ENCODE assay signal across 16 cellular contexts in genomic region chr7:139889186-139889871, GRCh38.
DNase-seq lines count a peak whose midpoint lies in the region; ATAC-seq, FAIRE-seq and TF ChIP-seq lines count a peak whose summit lies in the region.
"Had no signal": no experiment of that assay in that cellular context is flagged by ENCODE, and none has a peak within 500 bp of the region (broad histone marks: within the 10 kb centered on the region; RNA-seq: fewer than 3 reads in every experiment).

No MANE protein-coding gene starts in this region.

- WGBS in SK-N-SH (ENCODE audit: low lambda C conversion rate) = 62% methylated on average over 5 of the region's 5 CpGs

- peaks cover 27% of the 10 kb centered on the region for H3K4me1 Mint-ChIP-seq in stimulated activated effector memory CD8-positive, alpha-beta T cell treated with anti-CD3 and anti-CD28 coated beads, Interleukin-12 subunit alpha, Interleukin-12 subunit beta, amount 100 ng/mL, for 72 hours

- TF ChIP-seq EP300 in SK-N-SH (IDR thresholded peaks at IDR 0.05; ENCODE audit: borderline replicate concordance in 1 of 2, low read depth in 1 of 2, low read length in 1 of 2) = no peak

- no peaks in the 10 kb centered on the region for H3K9me3 Mint-ChIP-seq in stimulated activated effector memory CD8-positive, alpha-beta T cell treated with anti-CD3 and anti-CD28 coated beads, Interleukin-12 subunit alpha, Interleukin-12 subunit beta, amount 100 ng/mL, for 72 hours
- H3K9me3 Mint-ChIP-seq: activated T-cell treated with anti-CD3 and anti-CD28 coated beads, Interleukin-2, amount 50 U/mL, for 24 hours; T-helper 1 cell treated with Interleukin-12 subunit alpha and Interleukin-12 subunit beta and Interleukin-4 antibody, amounts not matched to agents 30 μg/mL and 1 μg/mL, for 36 hours had no signal

- H3K36me3 ChIP-seq in SK-N-SH (replicated peaks in 1 of 2; ENCODE audit: control insufficient read depth in 1 of 2, insufficient read depth in 2 of 2, low read length in 1 of 2) (no peaks in the 10 kb centered on the region), MM.1S (replicated peaks; ENCODE audit: insufficient read depth, low read length) (no peaks in the 10 kb centered on the region), bronchial epithelial cell (ENCODE audit: control insufficient read depth, insufficient read depth, low read length) (no peaks in the 10 kb centered on the region), A673 (ENCODE audit: insufficient read depth, low read length, poor library complexity, severe bottlenecking) (no peaks in the 10 kb centered on the region)
- H3K36me3 ChIP-seq: tibial artery had no signal

- no peak for DNase-seq in SK-N-SH
- no peak for DNase-seq in MM.1S
- DNase-seq in bronchial epithelial cell (ENCODE audit: low read depth) = peak; percentile 85
- DNase-seq in stimulated activated effector memory CD8-positive, alpha-beta T cell treated with anti-CD3 and anti-CD28 coated beads, Interleukin-12 subunit alpha, Interleukin-12 subunit beta, amount 100 ng/mL, for 72 hours (ENCODE audit: low spot score in 2 of 2) = no peak
- no peak for DNase-seq in NCI-H510A treated with DMSO at 0.1 percent for 48 hours (lab: John Stamatoyannopoulos, UW)
- DNase-seq in A673 (ENCODE audit: low spot score) = no peak
- DNase-seq: activated T-cell treated with anti-CD3 and anti-CD28 coated beads, Interleukin-2, amount 50 U/mL, for 24 hours; COR-L47; NCI-H187; tibial artery had no signal

- H3K27me3 ChIP-seq in SK-N-SH (ENCODE audit: insufficient read depth) (peaks cover 5% of the 10 kb centered on the region; the same call in 1 of the 2 replicates), MM.1S (replicated peaks; ENCODE audit: insufficient read depth, low read length) (no peaks in the 10 kb centered on the region), bronchial epithelial cell (ENCODE audit: control insufficient read depth, insufficient read depth, low read length) (no peaks in the 10 kb centered on the region), A673 (replicated peaks; ENCODE audit: insufficient read depth, low read depth, low read length, poor library complexity) (no peaks in the 10 kb centered on the region)
- H3K27me3 ChIP-seq: tibial artery had no signal

- H2AFZ ChIP-seq in SK-N-SH (ENCODE audit: low read depth) = no peak overlapping the region
- H2AFZ ChIP-seq in MM.1S (ENCODE audit: low read length) = no peak overlapping the region

- peak overlapping the region; percentile 24 for H3K27ac Mint-ChIP-seq in stimulated activated effector memory CD8-positive, alpha-beta T cell treated with anti-CD3 and anti-CD28 coated beads, Interleukin-12 subunit alpha, Interleukin-12 subunit beta, amount 100 ng/mL, for 72 hours
- H3K27ac Mint-ChIP-seq: activated T-cell treated with anti-CD3 and anti-CD28 coated beads, Interleukin-2, amount 50 U/mL, for 24 hours; T-helper 1 cell treated with Interleukin-12 subunit alpha and Interleukin-12 subunit beta and Interleukin-4 antibody, amounts not matched to agents 30 μg/mL and 1 μg/mL, for 36 hours had no signal

- POLR2A ChIA-PET in SK-N-SH (lab: Yijun Ruan, JAX) = no interaction called here
- POLR2A ChIA-PET in A673 (lab: Charles Lee; ENCODE audit: low non-redundant PET) = no interaction called here

- no peak overlapping the region for H3K9ac ChIP-seq in SK-N-SH
- H3K9ac ChIP-seq in MM.1S (ENCODE audit: low read length) = no peak overlapping the region

- no TSS peak for BruUV-seq in A673 (replicated peaks; lab: Mats Ljungman, UMichigan)

- intact Hi-C loops in A673 (cut with micrococcal nuclease; ENCODE audit: unreplicated experiment) = no loop called here

- ATAC-seq in SK-N-SH treated with all-trans-retinoic acid at 6 μM for 48 hours (no peak), HG02970 (IDR thresholded peaks at IDR 0.05; ENCODE audit: low FRiP score, unreplicated experiment) (no peak)
- peak; percentile 45 for ATAC-seq in stimulated activated effector memory CD8-positive, alpha-beta T cell treated with anti-CD3 and anti-CD28 coated beads, Interleukin-12 subunit alpha, Interleukin-12 subunit beta, amount 100 ng/mL, for 72 hours
- ATAC-seq: A549, Panc1 had no signal

- no peak overlapping the region for H3K4me3 Mint-ChIP-seq in stimulated activated effector memory CD8-positive, alpha-beta T cell treated with anti-CD3 and anti-CD28 coated beads, Interleukin-12 subunit alpha, Interleukin-12 subunit beta, amount 100 ng/mL, for 72 hours
- H3K4me3 Mint-ChIP-seq: activated T-cell treated with anti-CD3 and anti-CD28 coated beads, Interleukin-2, amount 50 U/mL, for 24 hours; T-helper 1 cell treated with Interleukin-12 subunit alpha and Interleukin-12 subunit beta and Interleukin-4 antibody, amounts not matched to agents 30 μg/mL and 1 μg/mL, for 36 hours had no signal

- no peak overlapping the region for H3K4me3 ChIP-seq in SK-N-SH (ENCODE audit: low read depth in 2 of 2, low read length in 1 of 2)
- no peak overlapping the region for H3K4me3 ChIP-seq in MM.1S (ENCODE audit: low read length)
- H3K4me3 ChIP-seq in bronchial epithelial cell (ENCODE audit: low read depth, low read length) = no peak overlapping the region
- no peak overlapping the region for H3K4me3 ChIP-seq in A673 (ENCODE audit: low read depth, low read length, poor library complexity, severe bottlenecking)
- H3K4me3 ChIP-seq: A549, tibial artery had no signal

- no peaks in the 10 kb centered on the region for H3K4me1 ChIP-seq in SK-N-SH (ENCODE audit: control insufficient read depth in 1 of 2, insufficient read depth in 2 of 2, low read depth in 1 of 2, low read length in 1 of 2)
- H3K4me1 ChIP-seq in MM.1S (ENCODE audit: low read length) = no peaks in the 10 kb centered on the region
- no peaks in the 10 kb centered on the region for H3K4me1 ChIP-seq in A673 (ENCODE audit: insufficient read depth, low read length, poor library complexity, severe bottlenecking)
- H3K4me1 ChIP-seq: A549, tibial artery had no signal

- H4K20me1 ChIP-seq in SK-N-SH (ENCODE audit: insufficient read depth) (no peaks in the 10 kb centered on the region), MM.1S (ENCODE audit: insufficient read depth, low read length) (no peaks in the 10 kb centered on the region)

- H3K9me3 ChIP-seq in SK-N-SH (no peaks in the 10 kb centered on the region), MM.1S (replicated peaks; ENCODE audit: insufficient read depth, low read length) (no peaks in the 10 kb centered on the region), A673 (ENCODE audit: low read depth, low read length, poor library complexity, severe bottlenecking) (no peaks in the 10 kb centered on the region)
- H3K9me3 ChIP-seq: A549, tibial artery had no signal

- H3K4me2 ChIP-seq in SK-N-SH (no peak overlapping the region), MM.1S (ENCODE audit: low read depth, low read length) (no peak overlapping the region)
- H3K4me2 ChIP-seq: A549 had no signal

- H3F3A ChIP-seq in SK-N-SH (replicated peaks; ENCODE audit: insufficient read depth) (peaks cover 3% of the 10 kb centered on the region), MM.1S (ENCODE audit: insufficient read depth, low read length) (no peaks in the 10 kb centered on the region)

- no peak for FAIRE-seq in bronchial epithelial cell (lab: Jason Lieb, UNC)
- FAIRE-seq: A549 had no signal

- no peak for TF ChIP-seq RAD21 in SK-N-SH (IDR thresholded peaks at IDR 0.05; ENCODE audit: low read length)

- CTCF ChIA-PET in SK-N-SH (lab: Yijun Ruan, JAX) = interaction anchor here (0.6 to 0.9 kb wide), 3 partner anchors 8 to 21 kb away, joined by 4 read pairs; no protein-coding TSS in a partner anchor
- CTCF ChIA-PET in A673 (lab: Charles Lee) = no interaction called here

- H3K9me2 ChIP-seq in SK-N-SH (no peaks in the 10 kb centered on the region), MM.1S (replicated peaks; ENCODE audit: insufficient read depth, low read length) (no peaks in the 10 kb centered on the region)

- no peaks in the 10 kb centered on the region for H3K36me3 Mint-ChIP-seq in stimulated activated effector memory CD8-positive, alpha-beta T cell treated with anti-CD3 and anti-CD28 coated beads, Interleukin-12 subunit alpha, Interleukin-12 subunit beta, amount 100 ng/mL, for 72 hours

- H3K79me2 ChIP-seq in SK-N-SH (ENCODE audit: insufficient read depth) (no peaks in the 10 kb centered on the region), MM.1S (ENCODE audit: low read length) (no peaks in the 10 kb centered on the region)

- TF ChIP-seq CTCF in SK-N-SH (IDR thresholded peaks at IDR 0.05) (no peak), MM.1S (IDR thresholded peaks at IDR 0.05; ENCODE audit: low read length) (peak; percentile 27; the same call in 1 of the 2 replicates), bronchial epithelial cell (IDR thresholded peaks at IDR 0.05; ENCODE audit: insufficient read depth, low read length, severe bottlenecking) (no peak), A673 (conservative IDR thresholded peaks at IDR 0.05; ENCODE audit: low read depth, low read length) (no peak)

- H3K27ac ChIP-seq in SK-N-SH (ENCODE audit: low read depth in 2 of 2, low read length in 1 of 2) = no peak overlapping the region
- no peak overlapping the region for H3K27ac ChIP-seq in MM.1S (ENCODE audit: low read length)
- H3K27ac ChIP-seq in A673 (ENCODE audit: low read depth, low read length, poor library complexity, severe bottlenecking) = no peak overlapping the region
- H3K27ac ChIP-seq: A549, epithelial cell of prostate, tibial artery had no signal

TF ChIP-seq in SK-N-SH, 30 proteins besides CTCF, POLR2A, EP300 and RAD21 (continues in another document):
- TF ChIP-seq SMC3 (IDR thresholded peaks at IDR 0.05; ENCODE audit: low read depth, low read length) (no peak), RCOR1 (IDR thresholded peaks at IDR 0.05; ENCODE audit: low read length) (no peak), RFX5 (IDR thresholded peaks at IDR 0.05; ENCODE audit: low read length) (no peak), TAF1 (IDR thresholded peaks at IDR 0.05; ENCODE audit: borderline replicate concordance, low read depth, low read length) (no peak), JUND (IDR thresholded peaks at IDR 0.05) (peak; percentile 4; the same call in 1 of the 2 replicates)

TF ChIP-seq in SK-N-SH treated with all-trans-retinoic acid at 6 μM for 48 hours, 23 proteins besides CTCF, POLR2A, EP300 and RAD21:
- TF ChIP-seq TCF4 (CRISPR knock-in tag; IDR thresholded peaks at IDR 0.05; ENCODE audit: borderline replicate concordance) = no peak
- TF ChIP-seq TOX (CRISPR knock-in tag; IDR thresholded peaks at IDR 0.05; ENCODE audit: borderline replicate concordance) = no peak
- TF ChIP-seq ZNF70 (CRISPR knock-in tag; IDR thresholded peaks at IDR 0.05) = no peak
- no peak for TF ChIP-seq ZNF8 (CRISPR knock-in tag; IDR thresholded peaks at IDR 0.05)
- no peak for TF ChIP-seq ZNF565 (CRISPR knock-in tag; conservative IDR thresholded peaks at IDR 0.05; ENCODE audit: low read depth)
